In genomic region chr16:88681709-88682451, GRCh38 we compare ENCODE assay signal across 8 cellular contexts. TPM values are rescaled to one million over a fixed set of nuclear protein-coding genes. Genes with fewer than 3 reads are reported as not detected.
DNase-seq lines count a peak whose midpoint lies in the region; ATAC-seq lines count a peak whose summit lies in the region.

No MANE protein-coding gene starts in this region.

- peak overlapping the region; percentile 73 to 95 (median 88) for H3K4me3 Mint-ChIP-seq in naive B cell

- H3K27ac Mint-ChIP-seq in naive B cell = peak overlapping the region; percentile 91 to 100 (median 98)

- H3K4me1 Mint-ChIP-seq in naive B cell = peaks cover 21 to 50% (median 37%) of the 10 kb centered on the region in 3 donors

- no peaks in the 10 kb centered on the region for H3K27me3 Mint-ChIP-seq in naive B cell

- peak; percentile 72 for ATAC-seq in GM18502 (IDR thresholded peaks at IDR 0.05; ENCODE audit: poor library complexity, unreplicated experiment)
- peak; percentile 59 for ATAC-seq in HG02642 (IDR thresholded peaks at IDR 0.05; ENCODE audit: poor library complexity, unreplicated experiment)
- ATAC-seq in naive B cell (ENCODE audit: low read depth in 2 of 2) = peak; percentile 80 to 83

- no peaks in the 10 kb centered on the region for H3K9me3 Mint-ChIP-seq in naive B cell

- H3K36me3 Mint-ChIP-seq in naive B cell = no peaks in the 10 kb centered on the region

- DNase-seq in NOMO-1 treated with dmso at 0.1 percent for 144 hours (lab: John Stamatoyannopoulos, UW; ENCODE audit: unreplicated experiment) = peak; percentile 86
- DNase-seq in activated naive CD4-positive, alpha-beta T cell treated with anti-CD3 and anti-CD28 coated beads, Interleukin-2, amount 50 U/mL, for 16 hours = peak; percentile 67
- DNase-seq in naive B cell = peak; percentile 87
- no peak for DNase-seq in AG08395 (ENCODE audit: low spot score)
- no peak for DNase-seq in epidermal melanocyte (ENCODE audit: insufficient read length, low spot score)
- no peak for DNase-seq in OCI-M2 (lab: John Stamatoyannopoulos, UW; ENCODE audit: unreplicated experiment)

RNA-seq across cellular contexts. Expression of gene SNAI3, which starts 4.4 kb away (rescaled TPM):
- 1 to 10 TPM; 1.4 to 9.0 (median 5.9) TPM for polyA plus RNA-seq in naive B cell (ENCODE audit: low read depth in 6 of 6)

RNA-seq across cellular contexts. Expression of gene MVD, which starts 19.0 kb away (rescaled TPM):
- 10 to 100 TPM in 5 of 6 donors, 1 to 10 TPM in 1; 9.7 to 36.1 (median 18.2) TPM for polyA plus RNA-seq in naive B cell (ENCODE audit: low read depth in 6 of 6)

RNA-seq across cellular contexts. Expression of gene RNF166, which starts 24.3 kb away (rescaled TPM):
- polyA plus RNA-seq in naive B cell (ENCODE audit: low read depth in 6 of 6) = 10 to 100 TPM; 28.0 to 42.5 (median 33.0) TPM

RNA-seq across cellular contexts. Expression of gene CTU2, which starts 24.4 kb away (rescaled TPM):
- 10 to 100 TPM in 5 of 6 donors, 1 to 10 TPM in 1; 9.8 to 16.8 (median 13.1) TPM for polyA plus RNA-seq in naive B cell (ENCODE audit: low read depth in 6 of 6)

RNA-seq across cellular contexts. Expression of gene CYBA, which starts 31.0 kb away (rescaled TPM):
- 1,000 to 10,000 TPM; 1,408 to 2,468 (median 1,616) TPM for polyA plus RNA-seq in naive B cell (ENCODE audit: low read depth in 6 of 6)

Comparison
In these comparisons a context has a peak if more than half of its experiments do, and no peak if none do; other contexts are left out.
1. DNase-seq: peak in NOMO-1 treated with dmso at 0.1 percent for 144 hours (single experiment), activated naive CD4-positive, alpha-beta T cell treated with anti-CD3 and anti-CD28 coated beads, Interleukin-2, amount 50 U/mL, for 16 hours (single experiment) and naive B cell (single experiment); none in AG08395 (single experiment), epidermal melanocyte (single experiment) and OCI-M2 (single experiment).
2. Peak in every context shown above with its lines, with median percentiles within 50 percentile points of each other: ATAC-seq.